Comparison of ENCODE assay signal across 9 cellular contexts in the genomic region with DNA sequence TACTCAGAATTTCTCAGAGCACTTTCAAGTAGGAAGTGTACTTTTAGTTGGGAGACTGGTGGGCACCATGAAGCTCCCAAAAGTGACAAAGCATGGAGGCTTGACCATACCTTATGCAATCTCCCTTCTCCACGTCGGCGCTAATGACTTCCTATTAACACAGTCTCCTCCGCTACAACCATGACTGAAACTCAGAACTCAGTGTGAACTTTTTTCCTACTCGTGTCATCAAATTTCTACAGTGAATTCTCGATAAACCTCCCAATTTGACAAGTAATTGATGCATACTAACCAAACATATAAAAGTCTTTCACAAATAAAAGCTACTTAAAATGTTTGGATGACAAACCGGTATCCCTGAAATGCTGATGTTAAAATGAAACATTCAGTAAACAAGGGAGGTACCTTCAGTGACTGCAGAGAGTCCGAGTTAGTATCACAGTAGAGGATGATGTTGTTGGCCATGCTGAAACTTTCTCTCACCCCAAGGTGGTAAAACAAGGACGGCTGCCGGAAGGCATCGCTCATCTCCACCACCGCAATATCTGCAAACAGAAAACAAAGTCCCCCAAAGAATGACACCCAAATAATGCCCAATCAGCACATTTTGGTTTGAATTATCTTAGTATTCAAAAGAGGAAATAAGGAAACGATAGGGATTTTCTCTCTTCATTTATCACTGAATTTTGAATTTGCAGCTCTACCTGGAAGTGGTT.
DNase-seq lines count a peak whose midpoint lies in the region; ATAC-seq and TF ChIP-seq lines count a peak whose summit lies in the region.
"Had no signal": no experiment of that assay in that cellular context is flagged by ENCODE, and none has a peak within 500 bp of the region (broad histone marks: within the 10 kb centered on the region; RNA-seq: fewer than 3 reads in every experiment).

No MANE protein-coding gene starts in this region.

- peaks cover 7% of the 10 kb centered on the region for H3K36me3 Mint-ChIP-seq in activated T-helper 17 cell treated with anti-CD3 and anti-CD28 coated beads, Interleukin-2, amount 50 U/mL, for 72 hours (ENCODE audit: low read depth)

- H3K4me3 Mint-ChIP-seq in activated T-helper 17 cell treated with anti-CD3 and anti-CD28 coated beads, Interleukin-2, amount 50 U/mL, for 72 hours: peak overlapping the region; percentile 66

- H3K4me1 Mint-ChIP-seq in activated T-helper 17 cell treated with anti-CD3 and anti-CD28 coated beads, Interleukin-2, amount 50 U/mL, for 72 hours: peaks cover 30% of the 10 kb centered on the region

- intact Hi-C loops in left cardiac atrium (cut with DNase I): no loop called here

- peak; percentile 70 for DNase-seq in GM12864 (ENCODE audit: low read depth)
- no peak for DNase-seq in SW480 (ENCODE audit: low spot score)
- no peak for DNase-seq in dermis blood vessel endothelial cell
- DNase-seq in left cardiac atrium: no peak
- DNase-seq in DMS53 (lab: John Stamatoyannopoulos, UW): no peak
- DNase-seq: NCI-H1048 had no signal

- no peaks in the 10 kb centered on the region for H3K9me3 Mint-ChIP-seq in activated T-helper 17 cell treated with anti-CD3 and anti-CD28 coated beads, Interleukin-2, amount 50 U/mL, for 72 hours

- ATAC-seq in GM19397 (IDR thresholded peaks at IDR 0.05; ENCODE audit: unreplicated experiment): peak; percentile 53
- peak; percentile 30 for ATAC-seq in HG03103 (IDR thresholded peaks at IDR 0.05; ENCODE audit: low read depth, unreplicated experiment)
- ATAC-seq in activated T-helper 17 cell treated with anti-CD3 and anti-CD28 coated beads, Interleukin-2, amount 50 U/mL, for 72 hours (replicated peaks): peak; percentile 81
- no peak for ATAC-seq in left cardiac atrium

- peak overlapping the region; percentile 33 for H3K4me3 ChIP-seq in GM12864 (ENCODE audit: low read depth, low read length)

- no peak for TF ChIP-seq CTCF in GM12864 (IDR thresholded peaks at IDR 0.05; ENCODE audit: low read depth, low read length, missing control alignments)

- no peaks in the 10 kb centered on the region for H3K27me3 Mint-ChIP-seq in activated T-helper 17 cell treated with anti-CD3 and anti-CD28 coated beads, Interleukin-2, amount 50 U/mL, for 72 hours

- H3K27ac Mint-ChIP-seq in activated T-helper 17 cell treated with anti-CD3 and anti-CD28 coated beads, Interleukin-2, amount 50 U/mL, for 72 hours: peak overlapping the region; percentile 73

Comparison
In these comparisons a context has a peak if more than half of its experiments do, and no peak if none do; other contexts are left out.
1. ATAC-seq: peak in GM19397 (single experiment), HG03103 (single experiment) and activated T-helper 17 cell treated with anti-CD3 and anti-CD28 coated beads, Interleukin-2, amount 50 U/mL, for 72 hours (single experiment); none in left cardiac atrium (0 of 2).